18 cellular contexts compared by ENCODE assay signal in the genomic region with DNA sequence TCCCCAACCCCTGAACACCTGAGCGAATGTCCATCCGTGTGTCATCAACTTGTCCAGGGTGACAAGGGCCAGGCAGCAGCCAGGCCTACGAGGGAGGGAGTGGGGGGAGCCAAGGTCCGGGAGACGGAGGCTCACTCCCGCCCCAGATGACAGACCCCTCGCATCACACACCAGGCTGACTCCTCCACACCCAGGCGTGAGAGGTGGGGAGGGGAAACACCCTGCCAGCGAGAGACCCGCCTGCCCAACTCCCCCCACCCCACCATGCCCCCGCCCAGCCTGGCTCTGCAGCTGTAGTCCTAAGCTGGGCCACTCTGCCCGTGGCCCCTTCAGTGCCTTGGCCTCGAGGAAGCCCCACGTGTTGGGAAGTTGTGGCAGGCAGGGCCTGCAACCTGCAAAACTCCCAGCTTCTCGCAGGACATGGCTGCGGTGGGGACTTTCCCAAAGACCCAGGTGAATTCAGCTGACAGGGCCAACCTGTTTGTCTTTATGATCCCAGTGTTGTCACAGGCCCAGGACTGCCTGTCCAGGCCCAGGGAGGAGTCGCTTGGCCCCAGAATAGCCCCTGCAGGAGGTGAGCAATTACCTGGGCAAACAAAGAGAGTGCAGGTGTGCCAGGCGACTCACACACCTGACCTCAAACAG.
DNase-seq lines count a peak whose midpoint lies in the region; ATAC-seq and TF ChIP-seq lines count a peak whose summit lies in the region.
"Had no signal": no experiment of that assay in that cellular context is flagged by ENCODE, and none has a peak within 500 bp of the region (broad histone marks: within the 10 kb centered on the region; RNA-seq: fewer than 3 reads in every experiment).

No MANE protein-coding gene starts in this region.

- H3K36me3 ChIP-seq in esophagus (ENCODE audit: control insufficient read depth in 2 of 2, insufficient read depth in 2 of 2, low read length in 1 of 2): no peaks in the 10 kb centered on the region
- H3K36me3 ChIP-seq: BLaER1, uterus had no signal

- H3K4me3 ChIP-seq in esophagus (ENCODE audit: low read depth in 1 of 2, low read length in 2 of 2): no peak overlapping the region
- H3K4me3 ChIP-seq: BLaER1, K562, uterus had no signal

- H3K4me1 ChIP-seq in esophagus (ENCODE audit: control insufficient read depth in 2 of 2, insufficient read depth in 2 of 2, low read length in 1 of 2): peaks cover 2 to 21% of the 10 kb centered on the region in 2 donors
- H3K4me1 ChIP-seq: uterus had no signal

- no peak overlapping the region for H3K27ac Mint-ChIP-seq in osteocyte (ENCODE audit: unreplicated experiment)
- H3K27ac Mint-ChIP-seq: activated CD4-positive, alpha-beta T cell treated with anti-CD3 and anti-CD28 coated beads for 36 hours; naive thymus-derived CD4-positive, alpha-beta T cell had no signal

- no peaks in the 10 kb centered on the region for H3K9me3 Mint-ChIP-seq in osteocyte (ENCODE audit: unreplicated experiment)

- no peaks in the 10 kb centered on the region for H3K27me3 ChIP-seq in esophagus (ENCODE audit: control insufficient read depth in 1 of 2, insufficient read depth in 2 of 2, low read length in 2 of 2)
- H3K27me3 ChIP-seq: BLaER1, uterus had no signal

- H3K27me3 Mint-ChIP-seq in osteocyte (ENCODE audit: unreplicated experiment): peaks cover 8% of the 10 kb centered on the region

- WGBS in esophagus, 2 donors: 63 to 69% methylated on average over 15 to 18 of the region's 18 CpGs

- intact Hi-C loops in sciatic nerve (cut with DNase I): no loop called here

- DNase-seq in HuH-7.5 (ENCODE audit: low spot score) (peak; percentile 48), NCI-H69 (lab: John Stamatoyannopoulos, UW) (peak; percentile 90), sciatic nerve (ENCODE audit: low spot score) (no peak), GOT3 (lab: John Stamatoyannopoulos, UW) (no peak), osteocyte (ENCODE audit: extremely low spot score, unreplicated experiment) (no peak)
- DNase-seq: activated CD4-positive, alpha-beta T cell treated with anti-CD3 and anti-CD28 coated beads for 36 hours; activated T-cell treated with anti-CD3 and anti-CD28 coated beads, Interleukin-2, amount 50 U/mL, for 4 hours; head of caudate nucleus; naive thymus-derived CD4-positive, alpha-beta T cell; NCI-H1930; OCI-M1; retina; stimulated activated CD4-positive, alpha-beta T cell treated with anti-CD3 and anti-CD28 coated beads, Interleukin-2, amount 100 ng/mL, for 48 hours; uterus had no signal

- peak overlapping the region; percentile 67 to 81 for H3K27ac ChIP-seq in esophagus (ENCODE audit: low read depth in 2 of 2, low read length in 1 of 2)
- H3K27ac ChIP-seq: BLaER1, uterus had no signal

- H3K4me3 Mint-ChIP-seq in osteocyte (ENCODE audit: unreplicated experiment): no peak overlapping the region
- H3K4me3 Mint-ChIP-seq: activated CD4-positive, alpha-beta T cell treated with anti-CD3 and anti-CD28 coated beads for 36 hours; activated T-cell treated with anti-CD3 and anti-CD28 coated beads, Interleukin-2, amount 50 U/mL, for 4 hours; naive thymus-derived CD4-positive, alpha-beta T cell had no signal

- peak; percentile 10 for ATAC-seq in sciatic nerve
- no peak for ATAC-seq in GM21576 (IDR thresholded peaks at IDR 0.05; ENCODE audit: unreplicated experiment)
- ATAC-seq: activated CD4-positive, alpha-beta T cell treated with anti-CD3 and anti-CD28 coated beads for 36 hours; activated T-cell treated with anti-CD3 and anti-CD28 coated beads, Interleukin-2, amount 50 U/mL, for 4 hours; K562; naive thymus-derived CD4-positive, alpha-beta T cell had no signal

- peaks cover 0 to 3% of the 10 kb centered on the region in 2 donors for H3K9me3 ChIP-seq in esophagus (ENCODE audit: control insufficient read depth in 2 of 2, insufficient read depth in 1 of 2, low read depth in 1 of 2, low read length in 1 of 2)
- H3K9me3 ChIP-seq: uterus had no signal

- H3K36me3 Mint-ChIP-seq in osteocyte (ENCODE audit: unreplicated experiment): no peaks in the 10 kb centered on the region

- no peak for TF ChIP-seq CTCF in osteocyte (IDR thresholded peaks at IDR 0.05)

- no peaks in the 10 kb centered on the region for H3K4me1 Mint-ChIP-seq in osteocyte (ENCODE audit: unreplicated experiment)

Comparison
In these comparisons a context has a peak if more than half of its experiments do, and no peak if none do; other contexts are left out.
1. DNase-seq: peak in HuH-7.5 (single experiment) and NCI-H69 (single experiment); none in sciatic nerve (single experiment), GOT3 (single experiment) and osteocyte (single experiment).